Comparison of ENCODE assay signal across 34 cellular contexts in the genomic region with DNA sequence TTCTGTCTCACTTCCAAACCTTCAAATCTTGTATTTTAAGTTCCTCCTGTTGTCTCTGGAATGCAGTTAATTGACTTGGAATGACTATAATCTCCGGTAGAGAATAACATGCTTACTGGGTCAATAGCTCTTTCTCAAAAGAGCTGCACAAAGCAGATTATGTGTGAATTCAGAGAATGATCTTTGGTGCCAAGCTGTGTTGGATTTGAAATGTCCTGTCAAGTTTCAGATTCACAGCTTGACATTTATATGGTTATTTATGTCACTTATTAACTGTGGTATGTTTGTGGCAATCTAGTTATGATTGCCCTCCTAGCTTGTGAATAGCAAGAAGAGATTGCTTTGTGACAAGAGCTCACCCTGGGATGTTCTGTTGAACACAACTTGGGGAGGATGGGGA.
"Had no signal": no experiment of that assay in that cellular context is flagged by ENCODE, and none has a peak within 500 bp of the region (broad histone marks: within the 10 kb centered on the region; RNA-seq: fewer than 3 reads in every experiment).

No MANE protein-coding gene starts in this region.

- H3K27me3 ChIP-seq: cardiac muscle cell, Peyer's patch, SJSA1 had no signal

- H3K27ac ChIP-seq: cardiac muscle cell, Peyer's patch, SJSA1 had no signal

- H3K4me1 ChIP-seq: Peyer's patch, SJSA1 had no signal

- H3K4me1 Mint-ChIP-seq: activated naive CD4-positive, alpha-beta T cell treated with anti-CD3 and anti-CD28 coated beads, Interleukin-2, amount 10 ng/mL, durations not matched to agents 7 days and 5 days; activated naive CD8-positive, alpha-beta T cell treated with anti-CD3 and anti-CD28 coated beads, Interleukin-2, amount 50 U/mL, for 24 hours had no signal

- H3K4me2 ChIP-seq: SK-N-SH had no signal

- H3K9ac ChIP-seq: SK-N-SH had no signal

- ATAC-seq: activated naive CD8-positive, alpha-beta T cell treated with anti-CD3 and anti-CD28 coated beads, Interleukin-2, amount 50 U/mL, for 24 hours; activated T-cell treated with anti-CD3 and anti-CD28 coated beads, Interleukin-2, amount 50 U/mL, for 4 hours; K562; PC-3 had no signal

- H3K27ac Mint-ChIP-seq: activated B cell treated with CpG ODN at 0.5 μM for 24 hours; activated CD4-positive, alpha-beta memory T cell treated with anti-CD3 and anti-CD28 coated beads for 36 hours; activated naive CD4-positive, alpha-beta T cell treated with anti-CD3 and anti-CD28 coated beads, Interleukin-2, amount 10 ng/mL, durations not matched to agents 7 days and 5 days; activated naive CD8-positive, alpha-beta T cell; activated naive CD8-positive, alpha-beta T cell treated with anti-CD3 and anti-CD28 coated beads, Interleukin-2, amount 50 U/mL, for 24 hours; activated T-helper 1 cell treated with anti-CD3 and anti-CD28 coated beads, Interleukin-12 subunit alpha, Interleukin-12 subunit beta, Interleukin-2, Interleukin-4 antibody, amounts not matched to agents 30 ng/mL and 10 ng/mL and 1 ng/mL, durations not matched to agents 14 hours and 24 hours and 36 hours; T-helper 1 cell treated with Interleukin-12 subunit alpha and Interleukin-12 subunit beta and Interleukin-4 antibody, amounts not matched to agents 30 μg/mL and 1 μg/mL, for 36 hours; T-helper 2 cell treated with Interferon-gamma antibody and Interleukin-4, amounts not matched to agents 5 μg/mL and 100 μg/mL, for 36 hours had no signal

- H3K36me3 Mint-ChIP-seq: activated CD4-positive, alpha-beta memory T cell treated with anti-CD3 and anti-CD28 coated beads for 36 hours; activated naive CD8-positive, alpha-beta T cell had no signal

- H3K9me3 Mint-ChIP-seq: activated naive CD4-positive, alpha-beta T cell treated with anti-CD3 and anti-CD28 coated beads, Interleukin-2, amount 10 ng/mL, durations not matched to agents 7 days and 5 days; activated T-cell treated with anti-CD3 and anti-CD28 coated beads, Interleukin-2, amount 50 U/mL, for 4 hours; central memory CD8-positive, alpha-beta T cell; T-helper 1 cell treated with Interleukin-12 subunit alpha and Interleukin-12 subunit beta and Interleukin-4 antibody, amounts not matched to agents 30 μg/mL and 1 μg/mL, for 36 hours had no signal

- H3K4me3 Mint-ChIP-seq: activated B cell treated with CpG ODN at 0.5 μM for 24 hours; activated CD4-positive, alpha-beta memory T cell treated with anti-CD3 and anti-CD28 coated beads for 36 hours; activated naive CD4-positive, alpha-beta T cell treated with anti-CD3 and anti-CD28 coated beads, Interleukin-2, amount 10 ng/mL, durations not matched to agents 7 days and 5 days; activated naive CD8-positive, alpha-beta T cell; activated naive CD8-positive, alpha-beta T cell treated with anti-CD3 and anti-CD28 coated beads, Interleukin-2, amount 50 U/mL, for 24 hours; activated T-cell treated with anti-CD3 and anti-CD28 coated beads, Interleukin-2, amount 50 U/mL, for 4 hours; activated T-helper 1 cell treated with anti-CD3 and anti-CD28 coated beads, Interleukin-12 subunit alpha, Interleukin-12 subunit beta, Interleukin-2, Interleukin-4 antibody, amounts not matched to agents 30 ng/mL and 10 ng/mL and 1 ng/mL, durations not matched to agents 14 hours and 24 hours and 36 hours; central memory CD8-positive, alpha-beta T cell; T-helper 1 cell treated with Interleukin-12 subunit alpha and Interleukin-12 subunit beta and Interleukin-4 antibody, amounts not matched to agents 30 μg/mL and 1 μg/mL, for 36 hours; T-helper 2 cell treated with Interferon-gamma antibody and Interleukin-4, amounts not matched to agents 5 μg/mL and 100 μg/mL, for 36 hours had no signal

- H3K27me3 Mint-ChIP-seq: activated CD4-positive, alpha-beta memory T cell treated with anti-CD3 and anti-CD28 coated beads for 36 hours; activated naive CD8-positive, alpha-beta T cell; activated naive CD8-positive, alpha-beta T cell treated with anti-CD3 and anti-CD28 coated beads, Interleukin-2, amount 50 U/mL, for 24 hours had no signal

- H3K36me3 ChIP-seq: cardiac muscle cell, Peyer's patch, SJSA1 had no signal

- H3K9me3 ChIP-seq: Peyer's patch, SJSA1, SK-N-SH had no signal

- H3K4me3 ChIP-seq: cardiac muscle cell, K562, Peyer's patch, SJSA1 had no signal

- DNase-seq: activated B cell treated with CpG ODN at 0.5 μM for 24 hours; activated CD4-positive, alpha-beta memory T cell treated with anti-CD3 and anti-CD28 coated beads for 36 hours; activated CD4-positive, alpha-beta T cell treated with anti-CD3 and anti-CD28 coated beads for 4 hours; activated CD4-positive, alpha-beta T cell treated with anti-CD3 and anti-CD28 coated beads, Interleukin-2, amount 50 U/mL, for 1 hour; activated CD4-positive, CD25-positive, alpha-beta regulatory T cell treated with anti-CD3 and anti-CD28 coated beads, Interleukin-2, amount 50 U/mL, for 72 hours; activated CD8-positive, alpha-beta memory T cell treated with anti-CD3 and anti-CD28 coated beads, Interleukin-2, amount 50 U/mL, for 4 hours; activated effector memory CD4-positive, alpha-beta T cell treated with Interleukin-2 at 50 U/mL for 16 hours; activated naive CD4-positive, alpha-beta T cell treated with anti-CD3 and anti-CD28 coated beads, Interleukin-2, amount 10 ng/mL, durations not matched to agents 7 days and 5 days; activated naive CD8-positive, alpha-beta T cell treated with anti-CD3 and anti-CD28 coated beads, Interleukin-2, amount 50 U/mL, for 24 hours; activated T-cell treated with anti-CD3 and anti-CD28 coated beads for 4 hours; activated T-cell treated with anti-CD3 and anti-CD28 coated beads, Interleukin-2, amount 50 U/mL, for 4 hours; anterior cingulate cortex; NCI-H1092 treated with DMSO at 0.1 percent for 48 hours; NCI-H1417; NCI-H187 treated with DMSO at 0.1 percent for 48 hours; NCI-H2081; NCI-H2171 treated with DMSO at 0.1 percent for 48 hours; NCI-H510A; NCI-H526 treated with DMSO at 0.1 percent for 48 hours; NCI-H774; NK-92 treated with Interleukin-12 subunit alpha and Interleukin-12 subunit beta, amount 100 ng/mL, for 24 hours; PC-3; Peyer's patch; RPMI8226; SHP77 treated with DMSO at 0.1 percent for 48 hours; SK-N-SH had no signal
